Comparison of ENCODE assay signal across 25 cellular contexts in the genomic region with DNA sequence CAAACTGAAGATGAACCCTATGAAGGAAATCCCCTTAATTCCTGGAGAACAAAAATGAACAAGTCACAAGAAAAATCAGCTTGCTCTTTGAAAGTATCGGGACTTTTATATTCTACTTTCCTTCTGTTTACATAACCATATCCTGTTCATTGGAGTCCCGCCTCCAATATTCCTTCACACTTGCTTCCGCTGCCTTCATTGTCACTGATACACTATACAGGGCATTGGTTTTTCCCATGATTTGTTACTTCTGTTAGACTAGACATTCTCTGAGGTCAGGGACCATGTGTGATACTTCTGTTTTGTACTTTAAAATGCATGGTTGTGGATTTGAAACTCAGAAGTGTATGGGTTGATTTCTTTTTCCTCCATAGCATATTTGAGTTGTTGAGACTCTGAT.
"Had no signal": no experiment of that assay in that cellular context is flagged by ENCODE, and none has a peak within 500 bp of the region (broad histone marks: within the 10 kb centered on the region; RNA-seq: fewer than 3 reads in every experiment).

No MANE protein-coding gene starts in this region.

- H3K27me3 ChIP-seq: hepatocyte, spleen, tibial artery, upper lobe of left lung, uterus had no signal

- H3K27me3 Mint-ChIP-seq: dendritic cell treated with granulocyte-macrophage colony-stimulating factor and Interleukin-4, amounts not matched to agents 40 ng/mL and 50 ng/mL, for 4 days; memory B cell; stimulated activated memory B cell treated with anti-CD40 and anti-IgM and Interleukin-4, amounts not matched to agents 10 μg/mL and 1 μg/mL and 100 μg/mL, for 72 hours; stimulated activated naive CD8-positive, alpha-beta T cell treated with anti-CD3 and anti-CD28 coated beads, Interleukin-15, Interleukin-2, amounts not matched to agents 100 ng/mL and 50 ng/mL, for 24 hours had no signal

- H3K4me3 ChIP-seq: hepatocyte, left ventricle myocardium inferior, lower lobe of right lung, psoas muscle, spleen, tibial artery, upper lobe of left lung, uterus had no signal

- H3K4me3 Mint-ChIP-seq: dendritic cell treated with granulocyte-macrophage colony-stimulating factor and Interleukin-4, amounts not matched to agents 40 ng/mL and 50 ng/mL, for 4 days; memory B cell; nephron progenitor cell; stimulated activated memory B cell treated with anti-CD40 and anti-IgM and Interleukin-4, amounts not matched to agents 10 μg/mL and 1 μg/mL and 100 μg/mL, for 72 hours; stimulated activated naive CD8-positive, alpha-beta T cell treated with anti-CD3 and anti-CD28 coated beads, Interleukin-15, Interleukin-2, amounts not matched to agents 100 ng/mL and 50 ng/mL, for 24 hours had no signal

- H3K36me3 ChIP-seq: left ventricle myocardium inferior, lower lobe of right lung, tibial artery, upper lobe of left lung, uterus had no signal

- H3K9me3 ChIP-seq: upper lobe of left lung had no signal

- H3K4me1 Mint-ChIP-seq: nephron progenitor cell had no signal

- ATAC-seq: left cardiac atrium; lower lobe of right lung; psoas muscle; sciatic nerve; stimulated activated memory B cell treated with anti-CD40 and anti-IgM and Interleukin-4, amounts not matched to agents 10 μg/mL and 1 μg/mL and 100 μg/mL, for 72 hours had no signal

- H3K27ac ChIP-seq: hepatocyte, left ventricle myocardium inferior, lower lobe of right lung, parathyroid adenoma, psoas muscle, spleen, tibial artery, upper lobe of left lung, uterus had no signal

- H3K27ac Mint-ChIP-seq: dendritic cell treated with granulocyte-macrophage colony-stimulating factor and Interleukin-4, amounts not matched to agents 40 ng/mL and 50 ng/mL, for 4 days; memory B cell; nephron progenitor cell; stimulated activated memory B cell treated with anti-CD40 and anti-IgM and Interleukin-4, amounts not matched to agents 10 μg/mL and 1 μg/mL and 100 μg/mL, for 72 hours; stimulated activated naive CD8-positive, alpha-beta T cell treated with anti-CD3 and anti-CD28 coated beads, Interleukin-15, Interleukin-2, amounts not matched to agents 100 ng/mL and 50 ng/mL, for 24 hours had no signal

- DNase-seq: erythroblast; foreskin melanocyte; head of caudate nucleus; kidney; left cardiac atrium; left ventricle myocardium inferior; lower lobe of right lung; midbrain; nephron progenitor cell; psoas muscle; retina; spleen; stimulated activated CD4-positive, alpha-beta T cell treated with anti-CD3 and anti-CD28 coated beads, Interleukin-15, amount 100 ng/mL, for 24 hours; stimulated activated CD4-positive, alpha-beta T cell treated with anti-CD3 and anti-CD28 coated beads, Interleukin-1b, Interleukin-23, amount 100 ng/mL, for 48 hours; stimulated activated CD4-positive, alpha-beta T cell treated with anti-CD3 and anti-CD28 coated beads, Interleukin-4, amount 100 ng/mL, for 24 hours; tibial artery; upper lobe of left lung; uterus had no signal

- H3K9me3 Mint-ChIP-seq: memory B cell; stimulated activated naive CD8-positive, alpha-beta T cell treated with anti-CD3 and anti-CD28 coated beads, Interleukin-15, Interleukin-2, amounts not matched to agents 100 ng/mL and 50 ng/mL, for 24 hours had no signal

- H3K4me1 ChIP-seq: left ventricle myocardium inferior, lower lobe of right lung, parathyroid adenoma, psoas muscle, tibial artery, uterus had no signal
